11 cellular contexts compared by ENCODE assay signal in the genomic region with DNA sequence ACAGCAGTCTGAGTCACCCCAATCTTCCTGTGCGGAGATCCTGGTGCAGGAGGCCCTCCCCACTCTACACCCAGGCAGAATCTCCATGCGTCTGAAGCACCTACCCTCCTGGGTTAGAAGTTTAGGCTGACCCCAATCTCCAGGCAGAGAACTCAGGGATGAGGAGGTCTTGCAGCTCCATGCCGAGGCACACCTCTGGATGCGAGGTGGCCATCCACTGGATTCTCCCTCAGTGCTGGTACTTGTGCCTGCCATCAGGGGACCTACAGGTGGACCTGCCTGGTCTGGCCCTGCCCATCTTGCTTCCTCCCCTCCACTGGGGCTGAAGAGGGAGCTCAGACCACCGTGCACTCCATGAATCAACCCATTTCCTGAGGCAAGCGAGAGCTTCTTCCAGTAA.
DNase-seq lines count a peak whose midpoint lies in the region; ATAC-seq and TF ChIP-seq lines count a peak whose summit lies in the region.
"Had no signal": no experiment of that assay in that cellular context is flagged by ENCODE, and none has a peak within 500 bp of the region (broad histone marks: within the 10 kb centered on the region; RNA-seq: fewer than 3 reads in every experiment).

No MANE protein-coding gene starts in this region.

- H3K9ac ChIP-seq in MM.1S (ENCODE audit: low read length), result no peak overlapping the region
- H3K9ac ChIP-seq: BLaER1, GM23248 had no signal

- H3K36me3 ChIP-seq in MM.1S (replicated peaks; ENCODE audit: insufficient read depth, low read length), result no peaks in the 10 kb centered on the region
- H3K36me3 ChIP-seq in neutrophil, result no peaks in the 10 kb centered on the region
- H3K36me3 ChIP-seq: BLaER1 had no signal

- TF ChIP-seq CTCF in MM.1S (IDR thresholded peaks at IDR 0.05; ENCODE audit: low read length) (no peak), neutrophil (IDR thresholded peaks at IDR 0.05) (no peak)

- H3K9me2 ChIP-seq in MM.1S (replicated peaks; ENCODE audit: insufficient read depth, low read length), result no peaks in the 10 kb centered on the region

- DNase-seq in MM.1S, result no peak
- no peak for DNase-seq in NCI-H2081 (lab: John Stamatoyannopoulos, UW)
- no peak for DNase-seq in activated T-cell treated with anti-CD3 and anti-CD28 coated beads, Interleukin-2, amount 50 U/mL, for 48 hours
- DNase-seq: DMS79 had no signal

- H3F3A ChIP-seq in MM.1S (ENCODE audit: insufficient read depth, low read length), result no peaks in the 10 kb centered on the region

- H3K4me3 ChIP-seq in MM.1S (ENCODE audit: low read length) (no peak overlapping the region), neutrophil (ENCODE audit: low read depth in 1 of 2, low read length in 1 of 2) (no peak overlapping the region)
- H3K4me3 ChIP-seq: BLaER1, GM12878, GM23248 had no signal

- H3K4me2 ChIP-seq in MM.1S (ENCODE audit: low read depth, low read length), result no peak overlapping the region
- H3K4me2 ChIP-seq: BLaER1 had no signal

- H3K27ac ChIP-seq in MM.1S (ENCODE audit: low read length) (no peak overlapping the region), neutrophil (peak overlapping the region; percentile 58)
- H3K27ac ChIP-seq: BLaER1, C4-2B, GM23248 had no signal

- peak; percentile 17 for ATAC-seq in HG03460 (IDR thresholded peaks at IDR 0.05; ENCODE audit: unreplicated experiment)
- no peak for ATAC-seq in GM21529 (IDR thresholded peaks at IDR 0.05; ENCODE audit: unreplicated experiment)

- no peaks in the 10 kb centered on the region for H4K20me1 ChIP-seq in MM.1S (ENCODE audit: insufficient read depth, low read length)
- H4K20me1 ChIP-seq: BLaER1 had no signal

- H3K79me2 ChIP-seq in MM.1S (ENCODE audit: low read length), result no peaks in the 10 kb centered on the region

- H3K9me3 ChIP-seq in MM.1S (replicated peaks; ENCODE audit: insufficient read depth, low read length), result no peaks in the 10 kb centered on the region
- no peaks in the 10 kb centered on the region for H3K9me3 ChIP-seq in neutrophil
- H3K9me3 ChIP-seq: BLaER1 had no signal

- H3K4me1 ChIP-seq in MM.1S (ENCODE audit: low read length) (no peaks in the 10 kb centered on the region), neutrophil (ENCODE audit: control insufficient read depth in 1 of 2, insufficient read depth in 1 of 2, low read depth in 1 of 2, low read length in 1 of 2) (peaks cover 44% of the 10 kb centered on the region in 2 experiments)
- H3K4me1 ChIP-seq: BLaER1 had no signal

- H3K27me3 ChIP-seq in MM.1S (replicated peaks; ENCODE audit: insufficient read depth, low read length), result no peaks in the 10 kb centered on the region
- H3K27me3 ChIP-seq in neutrophil, result no peaks in the 10 kb centered on the region
- H3K27me3 ChIP-seq: BLaER1 had no signal

- peak overlapping the region; percentile 61; the same call in 1 of the 2 replicates for H2AFZ ChIP-seq in MM.1S (ENCODE audit: low read length)
- H2AFZ ChIP-seq: GM23248 had no signal
